Comparison of ENCODE assay signal across 27 cellular contexts in the genomic region with DNA sequence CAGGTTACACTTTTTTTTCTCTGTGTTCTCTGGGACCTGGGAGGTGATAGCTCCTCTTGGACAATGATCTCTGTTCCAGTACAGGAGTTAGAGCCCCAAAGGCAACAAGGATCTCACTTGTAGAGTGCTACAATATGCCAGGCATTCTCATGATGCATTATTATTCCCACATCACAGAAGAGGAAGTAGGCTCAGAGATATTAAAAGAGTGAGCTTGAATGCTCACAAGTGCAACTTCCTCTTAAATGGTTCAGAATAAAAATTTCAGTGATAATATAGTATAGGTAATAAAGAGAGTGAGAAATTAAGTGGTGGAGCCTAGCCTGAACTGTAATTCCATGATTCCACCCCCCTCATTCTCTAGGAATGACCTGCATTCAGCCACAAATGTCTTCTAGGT. TPM values are rescaled to one million over a fixed set of nuclear protein-coding genes. Genes with fewer than 3 reads are reported as not detected.
DNase-seq lines count a peak whose midpoint lies in the region; ATAC-seq and TF ChIP-seq lines count a peak whose summit lies in the region.
"Had no signal": no experiment of that assay in that cellular context is flagged by ENCODE, and none has a peak within 500 bp of the region (broad histone marks: within the 10 kb centered on the region; RNA-seq: fewer than 3 reads in every experiment).

No MANE protein-coding gene starts in this region.

- H3K79me2 ChIP-seq in DOHH2 (ENCODE audit: control insufficient read depth, low read length): no peaks in the 10 kb centered on the region
- H3K79me2 ChIP-seq: parathyroid adenoma had no signal

- peaks cover 0 to 4% (median 0%) of the 10 kb centered on the region in 11 donors for H3K9me3 Mint-ChIP-seq in naive thymus-derived CD4-positive, alpha-beta T cell
- H3K9me3 Mint-ChIP-seq in activated CD4-positive, alpha-beta memory T cell treated with anti-CD3 and anti-CD28 coated beads, Interleukin-2, amount 10 ng/mL, durations not matched to agents 7 days and 5 days: no peaks in the 10 kb centered on the region
- H3K9me3 Mint-ChIP-seq: activated T-helper 2 cell treated with anti-CD3 and anti-CD28 coated beads, Interferon-gamma antibody, Interleukin-2, Interleukin-4, amounts not matched to agents 10 μg/mL and 5 μg/mL and 100 μg/mL, durations not matched to agents 14 hours and 24 hours and 36 hours; brain; stimulated activated naive CD8-positive, alpha-beta T cell treated with anti-CD3 and anti-CD28 coated beads, Interleukin-15, Interleukin-2, amounts not matched to agents 100 ng/mL and 50 ng/mL, for 24 hours had no signal

- H3K36me3 ChIP-seq in DOHH2 (ENCODE audit: control insufficient read depth, low read length): no peaks in the 10 kb centered on the region
- H3K36me3 ChIP-seq in naive thymus-derived CD4-positive, alpha-beta T cell (ENCODE audit: control insufficient read depth in 2 of 3, insufficient read depth in 3 of 3, low read length in 3 of 3): no peaks in the 10 kb centered on the region
- H3K36me3 ChIP-seq: right atrium auricular region had no signal

- peaks cover 0 to 18% (median 13%) of the 10 kb centered on the region in 7 donors for H3K4me1 Mint-ChIP-seq in naive thymus-derived CD4-positive, alpha-beta T cell
- H3K4me1 Mint-ChIP-seq in activated CD4-positive, alpha-beta memory T cell treated with anti-CD3 and anti-CD28 coated beads, Interleukin-2, amount 10 ng/mL, durations not matched to agents 7 days and 5 days: no peaks in the 10 kb centered on the region

- TF ChIP-seq CTCF in DOHH2 (IDR thresholded peaks at IDR 0.05; ENCODE audit: low read depth, low read length, poor library complexity, severe bottlenecking): no peak
- no peak for TF ChIP-seq CTCF in NB4 (IDR thresholded peaks at IDR 0.05; ENCODE audit: low read depth, low read length)

- no peaks in the 10 kb centered on the region for H3K9me2 ChIP-seq in DOHH2 (replicated peaks; ENCODE audit: control insufficient read depth, low read length)

- no peak overlapping the region for H3K27ac ChIP-seq in DOHH2 (ENCODE audit: low read depth, low read length)
- H3K27ac ChIP-seq in naive thymus-derived CD4-positive, alpha-beta T cell (ENCODE audit: low read depth, low read length): no peak overlapping the region
- H3K27ac ChIP-seq: parathyroid adenoma, right atrium auricular region, testis had no signal

- POLR2A ChIA-PET in naive thymus-derived CD4-positive, alpha-beta T cell (lab: Charles Lee): interaction anchor here (0.7 kb wide), 1 partner anchor 404 kb away, joined by 3 read pairs; no protein-coding TSS in a partner anchor
- POLR2A ChIA-PET in activated CD4-positive, alpha-beta memory T cell treated with anti-CD3 and anti-CD28 coated beads, Interleukin-2, amount 10 ng/mL, durations not matched to agents 7 days and 5 days (lab: Charles Lee): no interaction called here

- ATAC-seq in naive thymus-derived CD4-positive, alpha-beta T cell: peak; percentile 40
- ATAC-seq in GM21528 (IDR thresholded peaks at IDR 0.05; ENCODE audit: low FRiP score, unreplicated experiment): no peak
- ATAC-seq: activated CD8-positive, alpha-beta T cell treated with anti-CD3 and anti-CD28 coated beads, Interleukin-2, amount 10 ng/mL, durations not matched to agents 7 days and 5 days; esophagus mucosa; left lobe of liver; T-helper 17 cell had no signal

- no peaks in the 10 kb centered on the region for H3K27me3 ChIP-seq in DOHH2 (ENCODE audit: control insufficient read depth, low read length)
- no peaks in the 10 kb centered on the region for H3K27me3 ChIP-seq in naive thymus-derived CD4-positive, alpha-beta T cell (ENCODE audit: control insufficient read depth in 2 of 2, insufficient read depth in 2 of 2, low read length in 2 of 2)
- H3K27me3 ChIP-seq: right atrium auricular region, testis had no signal

- no peaks in the 10 kb centered on the region for H3F3A ChIP-seq in DOHH2 (ENCODE audit: control insufficient read depth, insufficient read depth)

- no peaks in the 10 kb centered on the region for H3K9me3 ChIP-seq in DOHH2 (ENCODE audit: control insufficient read depth, insufficient read depth, low read length)
- no peaks in the 10 kb centered on the region for H3K9me3 ChIP-seq in naive thymus-derived CD4-positive, alpha-beta T cell (ENCODE audit: control insufficient read depth in 2 of 3, low read length in 3 of 3)
- H3K9me3 ChIP-seq: right atrium auricular region, testis had no signal

- peak overlapping the region; percentile 13; the same call in 1 of the 2 replicates for H3K4me2 ChIP-seq in DOHH2 (ENCODE audit: low read length)
- H3K4me2 ChIP-seq: smooth muscle cell had no signal

- CTCF ChIA-PET in naive thymus-derived CD4-positive, alpha-beta T cell (lab: Charles Lee): no interaction called here
- CTCF ChIA-PET in activated CD4-positive, alpha-beta memory T cell treated with anti-CD3 and anti-CD28 coated beads, Interleukin-2, amount 10 ng/mL, durations not matched to agents 7 days and 5 days (lab: Charles Lee): no interaction called here

- DNase-seq in NB4 (ENCODE audit: low read depth) (peak; percentile 58), SKM-1 treated with dmso at 0.1 percent for 144 hours (lab: John Stamatoyannopoulos, UW; ENCODE audit: unreplicated experiment) (peak; percentile 29), NCI-H128 (lab: John Stamatoyannopoulos, UW; ENCODE audit: unreplicated experiment) (no peak)
- no peak for DNase-seq in naive thymus-derived CD4-positive, alpha-beta T cell
- DNase-seq in activated CD4-positive, alpha-beta memory T cell treated with anti-CD3 and anti-CD28 coated beads, Interleukin-2, amount 10 ng/mL, durations not matched to agents 7 days and 5 days: no peak
- DNase-seq: activated CD8-positive, alpha-beta T cell treated with anti-CD3 and anti-CD28 coated beads, Interleukin-2, amount 10 ng/mL, durations not matched to agents 7 days and 5 days; activated naive CD4-positive, alpha-beta T cell treated with anti-CD3 and anti-CD28 coated beads, Interleukin-2, amount 50 U/mL, for 16 hours; HCEC 1CT; head of caudate nucleus; mesenchymal stem cell; NCI-H1417 treated with DMSO at 0.1 percent for 48 hours; NCI-H2029 treated with DMSO at 0.1 percent for 48 hours; NCI-H524 treated with DMSO at 0.1 percent for 48 hours; RPMI8226; stimulated activated CD4-positive, alpha-beta T cell treated with anti-CD3 and anti-CD28 coated beads, Interleukin-2, amount 100 ng/mL, for 24 hours; T-helper 17 cell; testis had no signal

- no peak overlapping the region for H3K4me3 ChIP-seq in DOHH2 (ENCODE audit: low read length)
- no peak overlapping the region for H3K4me3 ChIP-seq in NB4 (ENCODE audit: low read depth, low read length)
- H3K4me3 ChIP-seq in naive thymus-derived CD4-positive, alpha-beta T cell (ENCODE audit: low read length): no peak overlapping the region
- H3K4me3 ChIP-seq: right atrium auricular region, smooth muscle cell, testis had no signal

- no peak for TF ChIP-seq POLR2A in NB4 (IDR thresholded peaks at IDR 0.05; ENCODE audit: extremely low read depth, insufficient read length)

- peaks cover 0 to 51% (median 43%) of the 10 kb centered on the region in 5 donors for H3K36me3 Mint-ChIP-seq in naive thymus-derived CD4-positive, alpha-beta T cell
- H3K36me3 Mint-ChIP-seq in activated CD4-positive, alpha-beta memory T cell treated with anti-CD3 and anti-CD28 coated beads, Interleukin-2, amount 10 ng/mL, durations not matched to agents 7 days and 5 days (ENCODE audit: low read depth): peaks cover 5% of the 10 kb centered on the region
- H3K36me3 Mint-ChIP-seq: brain had no signal

- H3K27me3 Mint-ChIP-seq in naive thymus-derived CD4-positive, alpha-beta T cell: no peaks in the 10 kb centered on the region
- no peaks in the 10 kb centered on the region for H3K27me3 Mint-ChIP-seq in activated CD4-positive, alpha-beta memory T cell treated with anti-CD3 and anti-CD28 coated beads, Interleukin-2, amount 10 ng/mL, durations not matched to agents 7 days and 5 days
- H3K27me3 Mint-ChIP-seq: brain; stimulated activated naive CD8-positive, alpha-beta T cell treated with anti-CD3 and anti-CD28 coated beads, Interleukin-15, Interleukin-2, amounts not matched to agents 100 ng/mL and 50 ng/mL, for 24 hours; T-helper 17 cell had no signal

- peak overlapping the region in 1 of 9 donors; percentile 14 for H3K27ac Mint-ChIP-seq in naive thymus-derived CD4-positive, alpha-beta T cell
- no peak overlapping the region for H3K27ac Mint-ChIP-seq in activated CD4-positive, alpha-beta memory T cell treated with anti-CD3 and anti-CD28 coated beads, Interleukin-2, amount 10 ng/mL, durations not matched to agents 7 days and 5 days
- H3K27ac Mint-ChIP-seq: activated CD8-positive, alpha-beta T cell treated with anti-CD3 and anti-CD28 coated beads, Interleukin-2, amount 10 ng/mL, durations not matched to agents 7 days and 5 days; activated T-helper 2 cell treated with anti-CD3 and anti-CD28 coated beads, Interferon-gamma antibody, Interleukin-2, Interleukin-4, amounts not matched to agents 10 μg/mL and 5 μg/mL and 100 μg/mL, durations not matched to agents 14 hours and 24 hours and 36 hours; brain; stimulated activated naive CD8-positive, alpha-beta T cell treated with anti-CD3 and anti-CD28 coated beads, Interleukin-15, Interleukin-2, amounts not matched to agents 100 ng/mL and 50 ng/mL, for 24 hours; T-helper 17 cell had no signal

- H3K4me3 Mint-ChIP-seq in naive thymus-derived CD4-positive, alpha-beta T cell: no peak overlapping the region
- H3K4me3 Mint-ChIP-seq in activated CD4-positive, alpha-beta memory T cell treated with anti-CD3 and anti-CD28 coated beads, Interleukin-2, amount 10 ng/mL, durations not matched to agents 7 days and 5 days: no peak overlapping the region
- H3K4me3 Mint-ChIP-seq: activated CD8-positive, alpha-beta T cell treated with anti-CD3 and anti-CD28 coated beads, Interleukin-2, amount 10 ng/mL, durations not matched to agents 7 days and 5 days; brain; stimulated activated naive CD8-positive, alpha-beta T cell treated with anti-CD3 and anti-CD28 coated beads, Interleukin-15, Interleukin-2, amounts not matched to agents 100 ng/mL and 50 ng/mL, for 24 hours; T-helper 17 cell had no signal

- intact Hi-C loops in naive thymus-derived CD4-positive, alpha-beta T cell (cut with micrococcal nuclease): no loop called here

- H3K4me1 ChIP-seq in DOHH2 (ENCODE audit: control insufficient read depth, low read length): peaks cover 16% of the 10 kb centered on the region
- H3K4me1 ChIP-seq in naive thymus-derived CD4-positive, alpha-beta T cell (ENCODE audit: control insufficient read depth in 2 of 2, insufficient read depth in 2 of 2, low read length in 2 of 2): no peaks in the 10 kb centered on the region
- H3K4me1 ChIP-seq: parathyroid adenoma, right atrium auricular region, testis had no signal

- H4K20me1 ChIP-seq in DOHH2 (ENCODE audit: control insufficient read depth, insufficient read depth, low read depth, low read length): no peaks in the 10 kb centered on the region

RNA-seq across cellular contexts. Expression of gene POLE4, which starts 21.4 kb away (rescaled TPM):
- total RNA-seq in naive thymus-derived CD4-positive, alpha-beta T cell: 10 to 100 TPM; 37.8 to 49.1 (median 43.6) TPM
- 100 to 1,000 TPM; 104 to 153 TPM for polyA plus RNA-seq in naive thymus-derived CD4-positive, alpha-beta T cell
- 10 to 100 TPM; 39.9 to 49.4 TPM for total RNA-seq in activated CD4-positive, alpha-beta memory T cell treated with anti-CD3 and anti-CD28 coated beads, Interleukin-2, amount 10 ng/mL, durations not matched to agents 7 days and 5 days

Comparison
In these comparisons a context has a peak if more than half of its experiments do, and no peak if none do; other contexts are left out.
1. DNase-seq: peak in NB4 (single experiment) and SKM-1 treated with dmso at 0.1 percent for 144 hours (single experiment); none in naive thymus-derived CD4-positive, alpha-beta T cell (0 of 9), NCI-H128 (single experiment) and activated CD4-positive, alpha-beta memory T cell treated with anti-CD3 and anti-CD28 coated beads, Interleukin-2, amount 10 ng/mL, durations not matched to agents 7 days and 5 days (single experiment).